ENCODE assay signal across 22 cellular contexts in genomic region chr10:43377393-43377883, GRCh38. TPM values are rescaled to one million over a fixed set of nuclear protein-coding genes. Genes with fewer than 3 reads are reported as not detected.
DNase-seq lines count a peak whose midpoint lies in the region; ATAC-seq, FAIRE-seq and TF ChIP-seq lines count a peak whose summit lies in the region.
"Had no signal": no experiment of that assay in that cellular context is flagged by ENCODE, and none has a peak within 500 bp of the region (broad histone marks: within the 10 kb centered on the region; RNA-seq: fewer than 3 reads in every experiment).

No MANE protein-coding gene starts in this region.

- intact Hi-C loops in mucosa of descending colon (cut with DNase I, micrococcal nuclease) = no loop called here
- intact Hi-C loops in aorta (cut with DNase I) = no loop called here
- intact Hi-C loops in CD14-positive monocyte (cut with micrococcal nuclease) = no loop called here

- peaks cover 0 to 5% (median 0%) of the 10 kb centered on the region in 7 donors for H3K9me3 Mint-ChIP-seq in CD14-positive monocyte
- H3K9me3 Mint-ChIP-seq: CD8-positive, alpha-beta memory T cell; central memory CD8-positive, alpha-beta T cell; IgD-negative memory B cell; immature natural killer cell; T-helper 1 cell treated with Interleukin-12 subunit alpha and Interleukin-12 subunit beta and Interleukin-4 antibody, amounts not matched to agents 30 μg/mL and 1 μg/mL, for 36 hours had no signal

- no peak overlapping the region for H3K27ac Mint-ChIP-seq in CD14-positive monocyte
- H3K27ac Mint-ChIP-seq: IgD-negative memory B cell; T-helper 1 cell treated with Interleukin-12 subunit alpha and Interleukin-12 subunit beta and Interleukin-4 antibody, amounts not matched to agents 30 μg/mL and 1 μg/mL, for 36 hours had no signal

- no peak for TF ChIP-seq EP300 in H1 (IDR thresholded peaks at IDR 0.05; ENCODE audit: borderline replicate concordance in 1 of 2, low read depth in 2 of 2, low read length in 2 of 2)

- no peak overlapping the region for H3K23ac ChIP-seq in H1 (ENCODE audit: insufficient read length)

- no peak overlapping the region for H3K4me2 ChIP-seq in H1 (ENCODE audit: insufficient read depth in 1 of 2, low read depth in 2 of 2, low read length in 2 of 2)

- no peaks in the 10 kb centered on the region for H3K23me2 ChIP-seq in H1 (ENCODE audit: low read depth, low read length)

- H4K8ac ChIP-seq in H1 (ENCODE audit: extremely low read depth, insufficient read depth, low read length) = peak overlapping the region; percentile 11; the same call in 1 of the 2 replicates

- TF ChIP-seq RAD21 in H1 (IDR thresholded peaks at IDR 0.05 in 1 of 2, conservative IDR thresholded peaks at IDR 0.05 in 1 of 2; ENCODE audit: low read depth in 2 of 2, low read length in 2 of 2) = peak; percentile 13 to 33; a peak in 2 of 4 replicates

- no peak for FAIRE-seq in H1 (lab: Jason Lieb, UNC)
- FAIRE-seq: frontal cortex, G401.6 had no signal

- peak overlapping the region; percentile 14 for H4K91ac ChIP-seq in H1 (replicated peaks; ENCODE audit: insufficient read length, low read length)

- H3K27me3 Mint-ChIP-seq in CD14-positive monocyte (ENCODE audit: low read depth in 3 of 3) = peaks cover 2 to 4% (median 3%) of the 10 kb centered on the region in 3 donors
- H3K27me3 Mint-ChIP-seq: activated naive CD8-positive, alpha-beta T cell; central memory CD8-positive, alpha-beta T cell had no signal

- no peak overlapping the region for H3K4me3 Mint-ChIP-seq in CD14-positive monocyte
- H3K4me3 Mint-ChIP-seq: activated naive CD8-positive, alpha-beta T cell; CD8-positive, alpha-beta memory T cell; central memory CD8-positive, alpha-beta T cell; IgD-negative memory B cell; immature natural killer cell; T-helper 1 cell treated with Interleukin-12 subunit alpha and Interleukin-12 subunit beta and Interleukin-4 antibody, amounts not matched to agents 30 μg/mL and 1 μg/mL, for 36 hours had no signal

- H3K9ac ChIP-seq in H1 (replicated peaks in 1 of 4; ENCODE audit: extremely low read depth in 1 of 4, low read depth in 3 of 4, low read length in 3 of 4) = no peak overlapping the region

- no peak overlapping the region for H4K5ac ChIP-seq in H1 (ENCODE audit: insufficient read length, low read depth, low read length)

- TF ChIP-seq CTCF in H1 (IDR thresholded peaks at IDR 0.05; ENCODE audit: control extremely low read depth in 1 of 3, insufficient read depth in 1 of 3, low read depth in 1 of 3, low read length in 3 of 3) (peak; percentile 45 to 72 (median 72)), mucosa of descending colon (IDR thresholded peaks at IDR 0.05) (no peak), CD14-positive monocyte (IDR thresholded peaks at IDR 0.05) (no peak)

- peak; percentile 42 for ATAC-seq in mucosa of descending colon
- no peak for ATAC-seq in aorta (ENCODE audit: low FRiP score)

- H2AK5ac ChIP-seq in H1 (ENCODE audit: low read depth, low read length) = peak overlapping the region; percentile 1; the same call in 1 of the 2 replicates

- H3K14ac ChIP-seq in H1 (ENCODE audit: insufficient read length) = no peak overlapping the region

- peak overlapping the region; percentile 32; the same call in 1 of the 2 replicates for H2BK12ac ChIP-seq in H1 (ENCODE audit: low read depth, low read length)

- H2BK15ac ChIP-seq in H1 (ENCODE audit: low read length) = peak overlapping the region; percentile 98; the same call in 1 of the 2 replicates

- 73% methylated on average over 13 of the region's 13 CpGs; no CpG with 5 or more reads in 1 of the 2 experiments for WGBS in H1 (ENCODE audit: extremely low coverage in 1 of 2, insufficient coverage in 1 of 2, insufficient read length in 1 of 2, insufficient replicate concordance in 2 of 2, low coverage in 1 of 2, low lambda C conversion rate in 2 of 2, missing lambda C conversion rate in 1 of 2), 2 experiments
- WGBS in aorta, 2 donors = 80 to 87% methylated on average over 13 of the region's 13 CpGs

- H3K27ac ChIP-seq in H1 (ENCODE audit: low read depth, low read length) = no peak overlapping the region
- H3K27ac ChIP-seq in aorta (ENCODE audit: low read depth in 1 of 2, low read length in 2 of 2) = no peak overlapping the region
- H3K27ac ChIP-seq: 22Rv1, prostate gland, thoracic aorta had no signal

- peak overlapping the region; percentile 25 for H3K4ac ChIP-seq in H1 (replicated peaks; ENCODE audit: insufficient read length, low read depth, low read length)

- no peaks in the 10 kb centered on the region for H3K4me1 Mint-ChIP-seq in CD14-positive monocyte

- H2BK20ac ChIP-seq in H1 (ENCODE audit: low read length) = 0 out of 2 replicates have a peak overlapping the region, but pooled peaks have one; percentile 64

- H4K20me1 ChIP-seq in H1 (replicated peaks in 1 of 2; ENCODE audit: control insufficient read depth in 1 of 2, insufficient read depth in 2 of 2, low read length in 2 of 2) = no peaks in the 10 kb centered on the region

- TF ChIP-seq POLR2A in H1 (IDR thresholded peaks at IDR 0.05; ENCODE audit: control extremely low read depth in 1 of 2, low read depth in 2 of 2, low read length in 2 of 2) = no peak

- DNase-seq in DMS53 (lab: John Stamatoyannopoulos, UW) (peak; percentile 20), DMS53 treated with DMSO at 0.1 percent for 48 hours (lab: John Stamatoyannopoulos, UW; ENCODE audit: unreplicated experiment) (no peak), H1 (ENCODE audit: low read depth in 1 of 2, low spot score in 2 of 2) (peak in 1 of 2 experiments; percentile 78), mucosa of descending colon (no peak), aorta (peak; percentile 29 to 66), NCI-H1092 (lab: John Stamatoyannopoulos, UW) (no peak), CD14-positive monocyte (ENCODE audit: low spot score) (no peak), amygdala (lab: John Stamatoyannopoulos, UW) (no peak)
- DNase-seq: activated CD4-positive, alpha-beta T cell treated with anti-CD3 and anti-CD28 coated beads for 48 hours; CD8-positive, alpha-beta memory T cell; immature natural killer cell; NCI-H1417; NCI-H446 treated with DMSO at 0.1 percent for 48 hours had no signal

- no peaks in the 10 kb centered on the region for H3K79me2 ChIP-seq in H1 (ENCODE audit: control insufficient read depth in 1 of 2, insufficient read depth in 2 of 2, low read length in 2 of 2)

- CTCF ChIA-PET in H1 (lab: Charles Lee; ENCODE audit: partially characterized antibody) = interaction anchor here (0.6 to 2.4 kb wide), 11 partner anchors 10 to 86 kb away, joined by 3 to 12 read pairs (median 5); no protein-coding TSS in a partner anchor

- no peaks in the 10 kb centered on the region for H3K9me3 ChIP-seq in H1 (ENCODE audit: insufficient read depth in 2 of 2, low read depth in 1 of 2, low read length in 1 of 2)
- H3K9me3 ChIP-seq in mucosa of descending colon = no peaks in the 10 kb centered on the region
- no peaks in the 10 kb centered on the region for H3K9me3 ChIP-seq in aorta (ENCODE audit: control insufficient read depth, low read length)
- H3K9me3 ChIP-seq: prostate gland, thoracic aorta had no signal

- H3K4me1 ChIP-seq in H1 (replicated peaks in 1 of 4; ENCODE audit: control insufficient read depth in 3 of 4, insufficient read depth in 4 of 4, low read length in 3 of 4) (peaks cover 4 to 20% (median 7%) of the 10 kb centered on the region in 4 experiments), mucosa of descending colon (ENCODE audit: low read depth) (no peaks in the 10 kb centered on the region), aorta (ENCODE audit: control insufficient read depth in 1 of 2, insufficient read depth in 2 of 2, low read length in 2 of 2) (no peaks in the 10 kb centered on the region)
- H3K4me1 ChIP-seq: prostate gland had no signal

- no peaks in the 10 kb centered on the region for H3K79me1 ChIP-seq in H1 (ENCODE audit: low read depth, low read length)

- no peak overlapping the region for H3K18ac ChIP-seq in H1 (ENCODE audit: extremely low read depth, low read length)

- no peak overlapping the region for H3K56ac ChIP-seq in H1 (replicated peaks; ENCODE audit: insufficient read length, low read depth, low read length)

- no peaks in the 10 kb centered on the region for H3K36me3 Mint-ChIP-seq in CD14-positive monocyte
- H3K36me3 Mint-ChIP-seq: activated naive CD8-positive, alpha-beta T cell; CD8-positive, alpha-beta memory T cell; IgD-negative memory B cell; immature natural killer cell had no signal

- H3K36me3 ChIP-seq in H1 (ENCODE audit: control insufficient read depth in 2 of 4, insufficient read depth in 4 of 4, low read length in 3 of 4) (no peaks in the 10 kb centered on the region), mucosa of descending colon (ENCODE audit: low read depth) (no peaks in the 10 kb centered on the region), aorta (ENCODE audit: control insufficient read depth in 1 of 2, insufficient read depth in 2 of 2, low read length in 1 of 2) (no peaks in the 10 kb centered on the region)
- H3K36me3 ChIP-seq: prostate gland, thoracic aorta had no signal

- POLR2A ChIA-PET in H1 (lab: Charles Lee; ENCODE audit: partially characterized antibody) = interaction anchor here (0.9 to 2.0 kb wide), 8 partner anchors 8 to 43 kb away, joined by 3 to 10 read pairs (median 4); partner anchors contain the start of gene HNRNPF

- H3K27me3 ChIP-seq in H1 (replicated peaks in 1 of 4; ENCODE audit: control insufficient read depth in 3 of 4, extremely low read depth in 1 of 4, insufficient read depth in 3 of 4, low read length in 3 of 4) (0 out of 7 replicates have a peak, but pooled peaks cover 0 to 2% (median 0%) of the 10 kb centered on the region in 4 experiments), aorta (ENCODE audit: control insufficient read depth in 1 of 2, insufficient read depth in 2 of 2, low read length in 1 of 2) (no peaks in the 10 kb centered on the region)

- H3K4me3 ChIP-seq in H1 (ENCODE audit: extremely low read depth in 1 of 4, insufficient read depth in 2 of 4, low read depth in 3 of 4, low read length in 4 of 4) (no peak overlapping the region), mucosa of descending colon (no peak overlapping the region), aorta (ENCODE audit: low read length in 2 of 2) (no peak overlapping the region)
- H3K4me3 ChIP-seq: prostate gland, thoracic aorta had no signal

- H2AFZ ChIP-seq in H1 (ENCODE audit: low read length) = 0 out of 2 replicates have a peak overlapping the region, but pooled peaks have one; percentile 7

- H2BK5ac ChIP-seq in H1 (ENCODE audit: low read depth, low read length) = peak overlapping the region; percentile 81

- no peak overlapping the region for H2BK120ac ChIP-seq in H1 (replicated peaks; ENCODE audit: low read depth, low read length)

RNA-seq across cellular contexts. Expression of gene FXYD4, which starts 6.0 kb away (rescaled TPM):
- total RNA-seq in H1 (2021; fragmentation: NEBNext Ultra II Directional; extraction: Animal tissue kit (Norgen Biotek cat#: 25700)) = not detected in 2 replicates
- polyA plus RNA-seq in H1 (2011; rRNA removed) = not detected in 2 replicates
- not detected for polyA plus RNA-seq in H1 (2011; cell fraction: cytosol; rRNA removed)
- not detected for polyA plus RNA-seq in H1 (2011; cell fraction: nucleus; rRNA removed)
- not detected in 4 replicates for polyA plus RNA-seq in H1 (2012, experiment 1 of 2)
- polyA plus RNA-seq in H1 (2012, experiment 2 of 2) = not detected
- not detected for polyA plus RNA-seq in H1 (2013, experiment 1 of 2)
- polyA plus RNA-seq in H1 (2013, experiment 2 of 2) = not detected
- polyA minus RNA-seq in H1 (2011; rRNA and poly(A)+ RNA removed) = not detected in 2 replicates
- polyA minus RNA-seq in H1 (2011; cell fraction: cytosol; rRNA and poly(A)+ RNA removed) = not detected
- not detected for polyA minus RNA-seq in H1 (2011; cell fraction: nucleus; rRNA and poly(A)+ RNA removed)
- not detected for total RNA-seq in mucosa of descending colon
- not detected for total RNA-seq in aorta
- polyA plus RNA-seq in aorta = not detected
- polyA plus RNA-seq in CD14-positive monocyte = not detected
- total RNA-seq: CD8-positive, alpha-beta memory T cell; frontal cortex; prostate gland; thoracic aorta had no signal
- polyA plus RNA-seq: CD8-positive, alpha-beta memory T cell; IgD-negative memory B cell; immature natural killer cell had no signal

RNA-seq across cellular contexts. Expression of gene HNRNPF, which starts 31.5 kb away (rescaled TPM):
- total RNA-seq in H1 (2021; fragmentation: NEBNext Ultra II Directional; extraction: Animal tissue kit (Norgen Biotek cat#: 25700)) = 389 and 397 TPM in 2 replicates
- polyA plus RNA-seq in H1 (2011; rRNA removed) (208 and 209 TPM in 2 replicates), aorta (10 to 100 TPM; 54.3 to 63.2 TPM), CD14-positive monocyte (100 to 1,000 TPM; 188 to 189 TPM)
- 285 TPM for polyA plus RNA-seq in H1 (2011; cell fraction: cytosol; rRNA removed)
- 199 TPM for polyA plus RNA-seq in H1 (2011; cell fraction: nucleus; rRNA removed)
- 322 to 369 TPM (median 332 TPM) in 4 replicates for polyA plus RNA-seq in H1 (2012, experiment 1 of 2)
- polyA plus RNA-seq in H1 (2012, experiment 2 of 2) = 154 TPM
- polyA plus RNA-seq in H1 (2013, experiment 1 of 2) = 167 TPM
- 175 TPM for polyA plus RNA-seq in H1 (2013, experiment 2 of 2)
- 303 and 334 TPM in 2 replicates for polyA minus RNA-seq in H1 (2011; rRNA and poly(A)+ RNA removed)
- polyA minus RNA-seq in H1 (2011; cell fraction: cytosol; rRNA and poly(A)+ RNA removed) = 147 TPM
- 101 TPM for polyA minus RNA-seq in H1 (2011; cell fraction: nucleus; rRNA and poly(A)+ RNA removed)
- total RNA-seq in mucosa of descending colon (100 to 1,000 TPM; 212 to 229 (median 227) TPM), aorta (100 to 1,000 TPM; 103 to 114 TPM)

RNA-seq across cellular contexts. Expression of gene ZNF487, which starts 59.5 kb away (rescaled TPM):
- 1.9 TPM in 2 replicates for total RNA-seq in H1 (2021; fragmentation: NEBNext Ultra II Directional; extraction: Animal tissue kit (Norgen Biotek cat#: 25700))
- polyA plus RNA-seq in H1 (2011; rRNA removed) = 1.9 and 2.5 TPM in 2 replicates
- polyA plus RNA-seq in H1 (2011; cell fraction: cytosol; rRNA removed) = 1.8 TPM
- 2.7 TPM for polyA plus RNA-seq in H1 (2011; cell fraction: nucleus; rRNA removed)
- 0.97 to 1.6 TPM (median 1.3 TPM) in 4 replicates for polyA plus RNA-seq in H1 (2012, experiment 1 of 2)
- 1.8 TPM for polyA plus RNA-seq in H1 (2012, experiment 2 of 2)
- 1.6 TPM for polyA plus RNA-seq in H1 (2013, experiment 1 of 2)
- polyA plus RNA-seq in H1 (2013, experiment 2 of 2) = 1.4 TPM
- polyA minus RNA-seq in H1 (2011; rRNA and poly(A)+ RNA removed) = 0.57 and 3.0 TPM in 2 replicates
- polyA minus RNA-seq in H1 (2011; cell fraction: cytosol; rRNA and poly(A)+ RNA removed) = not detected
- 3.3 TPM for polyA minus RNA-seq in H1 (2011; cell fraction: nucleus; rRNA and poly(A)+ RNA removed)
- 1 to 10 TPM; 4.2 to 7.6 (median 7.5) TPM for total RNA-seq in mucosa of descending colon
- 1 to 10 TPM; 5.2 to 7.1 TPM for total RNA-seq in aorta
- polyA plus RNA-seq in aorta = 1 to 10 TPM; 8.8 to 9.4 TPM
- polyA plus RNA-seq in CD14-positive monocyte = 10 to 100 TPM in 1 of 2 donors, 1 to 10 TPM in 1; 8.6 to 15.6 TPM

Comparison
In these comparisons a context has a peak if more than half of its experiments do, and no peak if none do; other contexts are left out.
1. DNase-seq: peak in DMS53 (single experiment) and aorta (2 of 2); none in DMS53 treated with DMSO at 0.1 percent for 48 hours (single experiment), mucosa of descending colon (0 of 3), NCI-H1092 (single experiment), CD14-positive monocyte (single experiment) and amygdala (0 of 56).
2. CTCF ChIP-seq: peak in H1 (3 of 3); none in mucosa of descending colon (single experiment) and CD14-positive monocyte (single experiment).